ENCODE assay signal across 14 cellular contexts in genomic region chr17:39663340-39663687, GRCh38. TPM values are rescaled to one million over a fixed set of nuclear protein-coding genes. Genes with fewer than 3 reads are reported as not detected.
DNase-seq lines count a peak whose midpoint lies in the region; ATAC-seq and TF ChIP-seq lines count a peak whose summit lies in the region.
"Had no signal": no experiment of that assay in that cellular context is flagged by ENCODE, and none has a peak within 500 bp of the region (broad histone marks: within the 10 kb centered on the region; RNA-seq: fewer than 3 reads in every experiment).

No MANE protein-coding gene starts in this region.

- TF ChIP-seq CTCF in 22Rv1 (IDR thresholded peaks at IDR 0.05) (no peak), IMR-90 (conservative IDR thresholded peaks at IDR 0.05; ENCODE audit: low read depth, low read length) (no peak), lung (IDR thresholded peaks at IDR 0.05; ENCODE audit: control extremely low read depth, extremely low read depth) (no peak), foreskin fibroblast (IDR thresholded peaks at IDR 0.05; ENCODE audit: low read depth, low read length) (no peak)

- H2AK5ac ChIP-seq in IMR-90 (ENCODE audit: low read depth, low read length), result no peak overlapping the region

- H3K18ac ChIP-seq in IMR-90 (ENCODE audit: low read depth, low read length), result no peak overlapping the region

- H3K14ac ChIP-seq in IMR-90 (replicated peaks; ENCODE audit: low read depth, low read length), result no peak overlapping the region

- H3K56ac ChIP-seq in IMR-90 (ENCODE audit: extremely low read depth, insufficient read depth, low read length), result no peak overlapping the region

- DNase-seq in IMR-90 (no peak), lung (ENCODE audit: low spot score) (no peak), foreskin fibroblast (no peak), left lobe of liver (ENCODE audit: low spot score) (no peak), kidney tubule cell (ENCODE audit: low spot score) (no peak)
- DNase-seq: activated B cell treated with CpG ODN at 0.5 μM for 24 hours; activated naive CD8-positive, alpha-beta T cell treated with anti-CD3 and anti-CD28 coated beads, Interleukin-2, amount 10 ng/mL, durations not matched to agents 7 days and 5 days; cerebellar nuclear complex; DMS79 treated with DMSO at 0.1 percent for 48 hours; stimulated activated CD8-positive, alpha-beta memory T cell treated with anti-CD3 and anti-CD28 coated beads, Interleukin-4, amount 100 ng/mL, for 48 hours had no signal

- no peaks in the 10 kb centered on the region for H3K9me1 ChIP-seq in IMR-90 (ENCODE audit: insufficient read depth, low read length)

- no peak overlapping the region for H2BK15ac ChIP-seq in IMR-90 (ENCODE audit: low read depth, low read length)

- H4K91ac ChIP-seq in IMR-90 (ENCODE audit: insufficient read depth, low read depth, low read length), result no peak overlapping the region

- no peak for TF ChIP-seq RAD21 in IMR-90 (IDR thresholded peaks at IDR 0.05; ENCODE audit: low read length)

- no peak overlapping the region for H3K4ac ChIP-seq in IMR-90 (ENCODE audit: low read depth, low read length)

- CTCF ChIA-PET in IMR-90 (lab: Yijun Ruan, JAX), result interaction anchor here (0.6 kb wide), 1 partner anchor 621 kb away, joined by 4 read pairs; no protein-coding TSS in a partner anchor

- H3K36me3 ChIP-seq in IMR-90 (ENCODE audit: control insufficient read depth, insufficient read depth, low read length) (peaks cover 35% of the 10 kb centered on the region), lung (ENCODE audit: control insufficient read depth in 2 of 2, insufficient read depth in 2 of 2, low read length in 2 of 2) (peaks cover 0 to 41% of the 10 kb centered on the region in 2 donors)

- H3K27me3 ChIP-seq in IMR-90 (ENCODE audit: control insufficient read depth, insufficient read depth, low read length) (peaks cover 11% of the 10 kb centered on the region; the same call in 1 of the 2 replicates), lung (ENCODE audit: control insufficient read depth, insufficient read depth) (no peaks in the 10 kb centered on the region)
- H3K27me3 ChIP-seq: pancreas had no signal

- H3K79me1 ChIP-seq in IMR-90 (ENCODE audit: low read depth in 1 of 2, low read length in 2 of 2), result no peaks in the 10 kb centered on the region

- peak overlapping the region; percentile 33 for H2AK9ac ChIP-seq in IMR-90 (replicated peaks; ENCODE audit: low read depth, low read length, poor library complexity)

- no peak for TF ChIP-seq POLR2A in IMR-90 (IDR thresholded peaks at IDR 0.05; ENCODE audit: low read depth, low read length)

- H3K23ac ChIP-seq in IMR-90 (ENCODE audit: low read depth, low read length), result no peak overlapping the region

- H3K4me2 ChIP-seq in IMR-90 (ENCODE audit: low read depth, low read length), result no peak overlapping the region

- intact Hi-C loops in IMR-90 (cut with micrococcal nuclease), result no loop called here

- no peak overlapping the region for H4K5ac ChIP-seq in IMR-90 (ENCODE audit: low read depth, low read length)

- ATAC-seq in IMR-90 (ENCODE audit: low read depth) (peak; percentile 21), lung (ENCODE audit: insufficient read depth, low FRiP score) (no peak), left lobe of liver (no peak)

- no CpG with 5 or more reads among the region's 4 CpGs for WGBS in IMR-90 (ENCODE audit: extremely low coverage in 2 of 2, insufficient read length in 1 of 2), 2 experiments
- WGBS in lung, 2 donors, result 55 to 59% methylated on average over 4 of the region's 4 CpGs

- H2BK120ac ChIP-seq in IMR-90 (ENCODE audit: low read depth, low read length), result no peak overlapping the region

- H3K4me1 ChIP-seq in IMR-90 (ENCODE audit: control insufficient read depth, insufficient read depth, low read length) (peaks cover 4% of the 10 kb centered on the region; the same call in 1 of the 2 replicates), lung (ENCODE audit: control insufficient read depth in 2 of 2, insufficient read depth in 2 of 2, low read length in 2 of 2) (peaks cover 0 to 58% of the 10 kb centered on the region in 2 donors)

- in situ Hi-C loops in IMR-90 (cut with MboI; ENCODE audit: low sequenced_read_pairs), result no loop called here

- BruUV-seq in IMR-90 (replicated peaks; lab: Mats Ljungman, UMichigan), result no TSS peak

- dilution Hi-C loops in IMR-90 (cut with HindIII; ENCODE audit: low sequenced_read_pairs, unreplicated experiment), result no loop called here

- H3K9ac ChIP-seq in IMR-90 (ENCODE audit: low read depth, low read length), result no peak overlapping the region

- POLR2A ChIA-PET in IMR-90 (lab: Charles Lee; ENCODE audit: unreplicated experiment), result no interaction called here

- H2AFZ ChIP-seq in IMR-90 (replicated peaks; ENCODE audit: low read length, poor library complexity), result no peak overlapping the region

- peak overlapping the region; percentile 56 for H3K27ac ChIP-seq in 22Rv1
- H3K27ac ChIP-seq in IMR-90 (ENCODE audit: insufficient read depth, low read length), result no peak overlapping the region
- H3K27ac ChIP-seq in lung (ENCODE audit: low read depth in 1 of 2, low read length in 1 of 2), result peak overlapping the region; percentile 65 to 91
- H3K27ac ChIP-seq: epithelial cell of prostate, pancreas had no signal

- H2BK20ac ChIP-seq in IMR-90 (ENCODE audit: low read depth, low read length), result no peak overlapping the region

- no peaks in the 10 kb centered on the region; the same call in none of the 2 replicates for H4K20me1 ChIP-seq in IMR-90 (ENCODE audit: insufficient read depth, low read length)

- no peak overlapping the region for H3K4me3 ChIP-seq in IMR-90 (ENCODE audit: insufficient read depth, low read depth, low read length)
- H3K4me3 ChIP-seq in lung, result no peak overlapping the region
- no peak overlapping the region for H3K4me3 ChIP-seq in foreskin fibroblast (ENCODE audit: low read depth in 1 of 2, low read length in 2 of 2)
- H3K4me3 ChIP-seq: pancreas had no signal

- no peak overlapping the region for H4K8ac ChIP-seq in IMR-90 (ENCODE audit: low read depth in 2 of 2, low read length in 2 of 2)

- H3K9me3 ChIP-seq in IMR-90 (ENCODE audit: control insufficient read depth, insufficient read depth, low read length) (no peaks in the 10 kb centered on the region), lung (ENCODE audit: control insufficient read depth in 2 of 2, insufficient read depth in 1 of 2, low read length in 1 of 2) (no peaks in the 10 kb centered on the region)
- H3K9me3 ChIP-seq: pancreas had no signal

- no peak overlapping the region for H2BK5ac ChIP-seq in IMR-90 (ENCODE audit: low read depth, low read length, poor library complexity, severe bottlenecking)

TF ChIP-seq in IMR-90, 13 proteins besides CTCF, POLR2A, EP300 and RAD21 (continues in another document):
- TF ChIP-seq SMC3 (IDR thresholded peaks at IDR 0.05; ENCODE audit: low read depth, low read length), result no peak
- TF ChIP-seq CEBPB (IDR thresholded peaks at IDR 0.05; ENCODE audit: low read depth, low read length), result no peak
- no peak for TF ChIP-seq CHD1 (IDR thresholded peaks at IDR 0.05; ENCODE audit: low read depth, low read length)
- no peak for TF ChIP-seq FOS (IDR thresholded peaks at IDR 0.05; ENCODE audit: low read depth, low read length)
- no peak for TF ChIP-seq RFX5 (IDR thresholded peaks at IDR 0.05; ENCODE audit: low read depth, low read length)
- TF ChIP-seq, protein P1, sequence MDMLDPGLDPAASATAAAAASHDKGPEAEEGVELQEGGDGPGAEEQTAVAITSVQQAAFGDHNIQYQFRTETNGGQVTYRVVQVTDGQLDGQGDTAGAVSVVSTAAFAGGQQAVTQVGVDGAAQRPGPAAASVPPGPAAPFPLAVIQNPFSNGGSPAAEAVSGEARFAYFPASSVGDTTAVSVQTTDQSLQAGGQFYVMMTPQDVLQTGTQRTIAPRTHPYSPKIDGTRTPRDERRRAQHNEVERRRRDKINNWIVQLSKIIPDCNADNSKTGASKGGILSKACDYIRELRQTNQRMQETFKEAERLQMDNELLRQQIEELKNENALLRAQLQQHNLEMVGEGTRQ (IDR thresholded peaks at IDR 0.05; ENCODE audit: low read depth, low read length), result no peak
- TF ChIP-seq BHLHE40 (IDR thresholded peaks at IDR 0.05; ENCODE audit: low read depth, low read length), result no peak
- no peak for TF ChIP-seq MAZ (IDR thresholded peaks at IDR 0.05; ENCODE audit: borderline replicate concordance, low read depth, low read length)

RNA-seq across cellular contexts. Expression of gene TCAP, which starts 1.8 kb away (rescaled TPM):
- total RNA-seq in IMR-90 (2012; rRNA removed), result under 0.01 TPM in 2 replicates
- polyA plus RNA-seq in IMR-90 (2012; rRNA removed), result 0.21 and 0.26 TPM in 2 replicates
- polyA plus RNA-seq in IMR-90 (2012; cell fraction: cytosol; rRNA removed), result 0.03 and 0.09 TPM in 2 replicates
- 1.2 and 3.2 TPM in 2 replicates for polyA plus RNA-seq in IMR-90 (2012; cell fraction: nucleus; rRNA removed; ENCODE audit: low replicate concordance)
- 1 to 10 TPM in 1 of 2 donors, under 1 TPM in 1; 0.82 to 1.3 TPM for total RNA-seq in lung
- polyA plus RNA-seq in lung, result 1 to 10 TPM; 1.2 to 1.4 TPM
- total RNA-seq in left lobe of liver, result 0.55 TPM

RNA-seq across cellular contexts. Expression of gene PNMT, which starts 4.9 kb away (rescaled TPM):
- total RNA-seq in IMR-90 (2012; rRNA removed) (not detected in 2 replicates), lung (1 to 10 TPM; 1.9 to 4.3 TPM), left lobe of liver (0.45 TPM)
- polyA plus RNA-seq in IMR-90 (2012; rRNA removed) (not detected in 2 replicates), lung (1 to 10 TPM; 2.9 to 4.1 TPM)
- polyA plus RNA-seq in IMR-90 (2012; cell fraction: cytosol; rRNA removed), result 0.08 TPM in 1 of 2 replicates, not detected in the other
- polyA plus RNA-seq in IMR-90 (2012; cell fraction: nucleus; rRNA removed; ENCODE audit: low replicate concordance), result not detected in 2 replicates
- total RNA-seq: activated B cell treated with CpG ODN at 0.5 μM for 24 hours; activated naive CD8-positive, alpha-beta T cell treated with anti-CD3 and anti-CD28 coated beads, Interleukin-2, amount 10 ng/mL, durations not matched to agents 7 days and 5 days; OCI-LY7 had no signal

RNA-seq across cellular contexts. Expression of gene PGAP3, which starts 24.5 kb away (rescaled TPM):
- 3.6 and 4.3 TPM in 2 replicates for total RNA-seq in IMR-90 (2012; rRNA removed)
- polyA plus RNA-seq in IMR-90 (2012; rRNA removed), result 9.8 and 10.4 TPM in 2 replicates
- 7.2 and 13.5 TPM in 2 replicates for polyA plus RNA-seq in IMR-90 (2012; cell fraction: cytosol; rRNA removed)
- polyA plus RNA-seq in IMR-90 (2012; cell fraction: nucleus; rRNA removed; ENCODE audit: low replicate concordance), result 40.4 and 52.8 TPM in 2 replicates
- 10 to 100 TPM; 17.0 to 39.7 TPM for total RNA-seq in lung
- 10 to 100 TPM; 15.9 to 35.8 TPM for polyA plus RNA-seq in lung
- total RNA-seq in left lobe of liver, result 23.8 TPM

RNA-seq across cellular contexts. Expression of gene STARD3, which starts 26.4 kb away (rescaled TPM):
- total RNA-seq in IMR-90 (2012; rRNA removed), result 8.1 and 8.6 TPM in 2 replicates
- polyA plus RNA-seq in IMR-90 (2012; rRNA removed), result 50.4 and 69.2 TPM in 2 replicates
- 35.4 and 66.2 TPM in 2 replicates for polyA plus RNA-seq in IMR-90 (2012; cell fraction: cytosol; rRNA removed)
- polyA plus RNA-seq in IMR-90 (2012; cell fraction: nucleus; rRNA removed; ENCODE audit: low replicate concordance), result 141 and 452 TPM in 2 replicates
- total RNA-seq in lung, result 10 to 100 TPM; 27.4 to 63.4 TPM
- polyA plus RNA-seq in lung, result 10 to 100 TPM; 66.3 to 79.7 TPM
- 27.3 TPM for total RNA-seq in left lobe of liver

RNA-seq across cellular contexts. Expression of gene ERBB2, which starts 36.5 kb away (rescaled TPM):
- 26.1 and 28.7 TPM in 2 replicates for total RNA-seq in IMR-90 (2012; rRNA removed)
- 33.3 and 34.6 TPM in 2 replicates for polyA plus RNA-seq in IMR-90 (2012; rRNA removed)
- 26.4 and 33.2 TPM in 2 replicates for polyA plus RNA-seq in IMR-90 (2012; cell fraction: cytosol; rRNA removed)
- 34.2 and 69.9 TPM in 2 replicates for polyA plus RNA-seq in IMR-90 (2012; cell fraction: nucleus; rRNA removed; ENCODE audit: low replicate concordance)
- 100 to 1,000 TPM; 119 to 130 TPM for total RNA-seq in lung
- polyA plus RNA-seq in lung, result 10 to 100 TPM; 32.2 to 40.1 TPM
- total RNA-seq in left lobe of liver, result 23.1 TPM
